17 cellular contexts compared by ENCODE assay signal in genomic region chr16:53770641-53771040, GRCh38.
DNase-seq lines count a peak whose midpoint lies in the region; ATAC-seq and TF ChIP-seq lines count a peak whose summit lies in the region.
"Had no signal": no experiment of that assay in that cellular context is flagged by ENCODE, and none has a peak within 500 bp of the region (broad histone marks: within the 10 kb centered on the region; RNA-seq: fewer than 3 reads in every experiment).

No MANE protein-coding gene starts in this region.

- TF ChIP-seq CTCF in RWPE2 (IDR thresholded peaks at IDR 0.05; ENCODE audit: poor library complexity, severe bottlenecking) (no peak), left lung (IDR thresholded peaks at IDR 0.05) (no peak), upper lobe of right lung (IDR thresholded peaks at IDR 0.05) (no peak)

- no peak overlapping the region for H3K27ac ChIP-seq in BLaER1 treated with 17β-estradiol and CSF1 and Interleukin-3, amounts not matched to agents 10 nM and 100 nM
- H3K27ac ChIP-seq in RWPE2 (ENCODE audit: poor library complexity, severe bottlenecking) (peak overlapping the region; percentile 85), left lung (peak overlapping the region; percentile 35 to 57), upper lobe of right lung (peak overlapping the region; percentile 18)
- H3K27ac ChIP-seq: Peyer's patch had no signal

- peaks cover 0 to 5% (median 0%) of the 10 kb centered on the region in 11 experiments; a peak in 1 of 22 replicates for H3K36me3 ChIP-seq in BLaER1 treated with 17β-estradiol and CSF1 and Interleukin-3, amounts not matched to agents 10 nM and 100 nM
- no peaks in the 10 kb centered on the region for H3K36me3 ChIP-seq in RWPE2 (ENCODE audit: low read depth)
- H3K36me3 ChIP-seq in left lung = no peaks in the 10 kb centered on the region
- no peaks in the 10 kb centered on the region for H3K36me3 ChIP-seq in upper lobe of right lung
- H3K36me3 ChIP-seq: Peyer's patch had no signal

- ATAC-seq in RWPE2 (ENCODE audit: low read depth) = no peak
- no peak for ATAC-seq in left lung
- ATAC-seq in upper lobe of right lung = no peak
- ATAC-seq in GM18861 (IDR thresholded peaks at IDR 0.05; ENCODE audit: unreplicated experiment) = no peak
- no peak for ATAC-seq in activated CD4-positive, CD25-positive, alpha-beta regulatory T cell treated with anti-CD3 and anti-CD28 coated beads, Interleukin-2, amount 50 U/mL, for 24 hours
- ATAC-seq: K562, SK-N-SH treated with all-trans-retinoic acid at 6 μM for 48 hours had no signal

- no peak for DNase-seq in RWPE2 (ENCODE audit: low spot score)
- DNase-seq in left lung = no peak
- no peak for DNase-seq in upper lobe of right lung
- no peak for DNase-seq in cerebellar cortex (ENCODE audit: low spot score)
- DNase-seq: CD4-positive, alpha-beta T cell; EL; H7; NCI-H1436; NCI-H2029 treated with DMSO at 0.1 percent for 48 hours; NCI-H510A treated with DMSO at 0.1 percent for 48 hours; Peyer's patch; SHP77 treated with DMSO at 0.1 percent for 48 hours had no signal

- H3K4me2 ChIP-seq in BLaER1 treated with 17β-estradiol and CSF1 and Interleukin-3, amounts not matched to agents 10 nM and 100 nM = peak overlapping the region in 9 of 11 experiments; percentile 3 to 88 (median 68); a peak in 17 of 22 replicates

- H3K9ac ChIP-seq in BLaER1 treated with 17β-estradiol and CSF1 and Interleukin-3, amounts not matched to agents 10 nM and 100 nM = no peak overlapping the region

- no peaks in the 10 kb centered on the region for H3K27me3 ChIP-seq in BLaER1 treated with 17β-estradiol and CSF1 and Interleukin-3, amounts not matched to agents 10 nM and 100 nM
- no peaks in the 10 kb centered on the region for H3K27me3 ChIP-seq in RWPE2 (ENCODE audit: insufficient read depth, poor library complexity, severe bottlenecking)
- H3K27me3 ChIP-seq in left lung = no peaks in the 10 kb centered on the region
- H3K27me3 ChIP-seq in upper lobe of right lung = no peaks in the 10 kb centered on the region
- H3K27me3 ChIP-seq: Peyer's patch had no signal

- H3K9me3 ChIP-seq in BLaER1 treated with 17β-estradiol and CSF1 and Interleukin-3, amounts not matched to agents 10 nM and 100 nM (replicated peaks in 1 of 11) = no peaks in the 10 kb centered on the region
- no peaks in the 10 kb centered on the region for H3K9me3 ChIP-seq in RWPE2 (ENCODE audit: severe bottlenecking)
- no peaks in the 10 kb centered on the region for H3K9me3 ChIP-seq in left lung
- no peaks in the 10 kb centered on the region for H3K9me3 ChIP-seq in upper lobe of right lung
- H3K9me3 ChIP-seq: Peyer's patch had no signal

- peaks cover 57 to 74% (median 64%) of the 10 kb centered on the region in 10 experiments for H3K4me1 ChIP-seq in BLaER1 treated with 17β-estradiol and CSF1 and Interleukin-3, amounts not matched to agents 10 nM and 100 nM
- H3K4me1 ChIP-seq in RWPE2 (ENCODE audit: insufficient read depth, poor library complexity, severe bottlenecking) (peaks cover 50% of the 10 kb centered on the region), left lung (peaks cover 41 to 67% of the 10 kb centered on the region in 2 donors), upper lobe of right lung (peaks cover 66% of the 10 kb centered on the region)

- intact Hi-C loops in left lung (cut with DNase I) (no loop called here), upper lobe of right lung (cut with DNase I) (no loop called here)

- H4K20me1 ChIP-seq in BLaER1 treated with 17β-estradiol and CSF1 and Interleukin-3, amounts not matched to agents 10 nM and 100 nM = peaks cover 0 to 83% (median 43%) of the 10 kb centered on the region in 11 experiments; a peak in 13 of 22 replicates

- no peak overlapping the region for H3K4me3 ChIP-seq in BLaER1 treated with 17β-estradiol and CSF1 and Interleukin-3, amounts not matched to agents 10 nM and 100 nM
- no peak overlapping the region for H3K4me3 ChIP-seq in RWPE2 (ENCODE audit: severe bottlenecking)
- no peak overlapping the region for H3K4me3 ChIP-seq in left lung
- H3K4me3 ChIP-seq in upper lobe of right lung = no peak overlapping the region
- H3K4me3 ChIP-seq: K562, Peyer's patch had no signal

Comparison
In these comparisons a context has a peak if more than half of its experiments do, and no peak if none do; other contexts are left out.
1. H3K27ac ChIP-seq: peak in RWPE2 (single experiment), left lung (2 of 2) and upper lobe of right lung (single experiment); none in BLaER1 treated with 17β-estradiol and CSF1 and Interleukin-3, amounts not matched to agents 10 nM and 100 nM (0 of 11).